ENCODE assay signal across 15 cellular contexts in the genomic region with DNA sequence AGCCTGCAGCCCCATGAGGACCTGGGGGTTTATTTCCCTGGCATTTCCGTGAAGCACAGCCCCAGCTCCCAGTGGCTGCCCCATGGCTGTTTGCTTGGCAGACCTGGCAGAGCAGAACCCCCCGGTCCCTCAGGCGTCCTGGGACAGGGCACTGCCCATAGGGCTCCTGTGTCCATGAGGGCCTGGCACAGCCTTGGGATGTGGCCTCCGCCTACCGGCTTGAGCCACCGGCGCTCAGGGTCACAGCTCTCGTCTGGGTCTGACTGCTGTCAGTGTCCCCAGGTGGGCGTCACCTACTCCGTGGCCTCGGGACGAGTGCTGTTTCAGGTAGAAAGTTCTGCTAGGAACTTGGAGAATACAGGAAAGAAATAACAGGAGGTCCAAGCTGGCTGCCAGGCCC. TPM values are rescaled to one million over a fixed set of nuclear protein-coding genes. Genes with fewer than 3 reads are reported as not detected.
DNase-seq lines count a peak whose midpoint lies in the region; ATAC-seq, FAIRE-seq and TF ChIP-seq lines count a peak whose summit lies in the region.
"Had no signal": no experiment of that assay in that cellular context is flagged by ENCODE, and none has a peak within 500 bp of the region (broad histone marks: within the 10 kb centered on the region; RNA-seq: fewer than 3 reads in every experiment).

No MANE protein-coding gene starts in this region.

- no peak overlapping the region for H3K56ac ChIP-seq in H9 (ENCODE audit: insufficient read length, low read depth, low read length)
- no peak overlapping the region for H3K56ac ChIP-seq in H1 (replicated peaks; ENCODE audit: insufficient read length, low read depth, low read length)

- no peak overlapping the region for H2BK20ac ChIP-seq in H9 (ENCODE audit: low read depth, low read length, poor library complexity, severe bottlenecking)
- no peak overlapping the region for H2BK20ac ChIP-seq in H1 (ENCODE audit: low read length)

- H3K27me3 Mint-ChIP-seq in H9 (ENCODE audit: low read depth): no peaks in the 10 kb centered on the region; the same call in 1 of the 2 replicates
- H3K27me3 Mint-ChIP-seq: CD8-positive, alpha-beta memory T cell; IgD-negative memory B cell had no signal

- no peak overlapping the region for H2BK120ac ChIP-seq in H9 (ENCODE audit: low read depth, low read length, poor library complexity, severe bottlenecking)
- H2BK120ac ChIP-seq in H1 (replicated peaks; ENCODE audit: low read depth, low read length): no peak overlapping the region

- TF ChIP-seq CTCF in H9 (conservative IDR thresholded peaks at IDR 0.05) (no peak), H1 (IDR thresholded peaks at IDR 0.05; ENCODE audit: control extremely low read depth in 1 of 3, insufficient read depth in 1 of 3, low read depth in 1 of 3, low read length in 3 of 3) (no peak), GM10248 (IDR thresholded peaks at IDR 0.05; ENCODE audit: control extremely low read depth, extremely low read depth, low read depth, missing control alignments) (no peak)

- POLR2A ChIA-PET in H1 (lab: Charles Lee; ENCODE audit: partially characterized antibody): interaction anchor here (0.6 to 1.1 kb wide), 2 partner anchors 32 to 566 kb away, joined by 3 read pairs; no protein-coding TSS in a partner anchor
- POLR2A ChIA-PET in GM10248 (lab: Yijun Ruan, JAX): no interaction called here

- no peak overlapping the region for H3K4me3 ChIP-seq in BLaER1
- no peak overlapping the region for H3K4me3 ChIP-seq in H1 (ENCODE audit: extremely low read depth in 1 of 4, insufficient read depth in 2 of 4, low read depth in 3 of 4, low read length in 4 of 4)

- H3K4me3 Mint-ChIP-seq in H9: no peak overlapping the region
- H3K4me3 Mint-ChIP-seq in stimulated activated effector memory CD8-positive, alpha-beta T cell treated with anti-CD3 and anti-CD28 coated beads, Interleukin-12 subunit alpha, Interleukin-12 subunit beta, amount 100 ng/mL, for 72 hours: no peak overlapping the region

- H2AK5ac ChIP-seq in H9 (ENCODE audit: insufficient read length, low read length) (no peak overlapping the region), H1 (ENCODE audit: low read depth, low read length) (0 out of 2 replicates have a peak overlapping the region, but pooled peaks have one; percentile 24)

- no peaks in the 10 kb centered on the region for H3K79me2 ChIP-seq in H9 (ENCODE audit: insufficient read depth, low read length)
- no peaks in the 10 kb centered on the region for H3K79me2 ChIP-seq in H1 (ENCODE audit: control insufficient read depth in 1 of 2, insufficient read depth in 2 of 2, low read length in 2 of 2)

- H2AFZ ChIP-seq in H9 (ENCODE audit: low read length): no peak overlapping the region
- no peak overlapping the region for H2AFZ ChIP-seq in H1 (ENCODE audit: low read length)

- no peak for TF ChIP-seq POLR2A in H1 (IDR thresholded peaks at IDR 0.05; ENCODE audit: control extremely low read depth in 1 of 2, low read depth in 2 of 2, low read length in 2 of 2)

- no peaks in the 10 kb centered on the region for H3K9me3 Mint-ChIP-seq in H9
- no peaks in the 10 kb centered on the region for H3K9me3 Mint-ChIP-seq in stimulated activated effector memory CD8-positive, alpha-beta T cell treated with anti-CD3 and anti-CD28 coated beads, Interleukin-12 subunit alpha, Interleukin-12 subunit beta, amount 100 ng/mL, for 72 hours
- H3K9me3 Mint-ChIP-seq: CD8-positive, alpha-beta memory T cell; IgD-negative memory B cell had no signal

- H3K4me1 ChIP-seq in BLaER1 (peaks cover 86% of the 10 kb centered on the region), H9 (ENCODE audit: insufficient read depth, low read length) (peaks cover 12% of the 10 kb centered on the region; the same call in 1 of the 2 replicates), H1 (replicated peaks in 1 of 4; ENCODE audit: control insufficient read depth in 3 of 4, insufficient read depth in 4 of 4, low read length in 3 of 4) (peaks cover 0 to 9% (median 5%) of the 10 kb centered on the region in 4 experiments; a peak in 4 of 7 replicates)

- CTCF ChIA-PET in H1 (lab: Charles Lee; ENCODE audit: partially characterized antibody) (interaction anchor here (0.9 to 1.4 kb wide), 6 partner anchors 10 to 154 kb away, joined by 3 to 8 read pairs (median 4); no protein-coding TSS in a partner anchor), GM10248 (lab: Yijun Ruan, JAX) (interaction anchor here (1.7 to 1.8 kb wide), 2 partner anchors 12 to 36 kb away, joined by 4 read pairs; no protein-coding TSS in a partner anchor)

- no peak overlapping the region for H4K5ac ChIP-seq in H9 (ENCODE audit: insufficient read length, low read depth, low read length)
- H4K5ac ChIP-seq in H1 (ENCODE audit: insufficient read length, low read depth, low read length): no peak overlapping the region

- H3K36me3 Mint-ChIP-seq in H9 (ENCODE audit: insufficient read depth in 1 of 3, low read depth in 3 of 3): peaks cover 0 to 17% (median 8%) of the 10 kb centered on the region in 3 experiments; a peak in 4 of 7 replicates
- H3K36me3 Mint-ChIP-seq in stimulated activated effector memory CD8-positive, alpha-beta T cell treated with anti-CD3 and anti-CD28 coated beads, Interleukin-12 subunit alpha, Interleukin-12 subunit beta, amount 100 ng/mL, for 72 hours: peaks cover 57% of the 10 kb centered on the region

- no peak overlapping the region for H4K8ac ChIP-seq in H9 (replicated peaks; ENCODE audit: insufficient read length, low read depth, low read length)
- H4K8ac ChIP-seq in H1 (ENCODE audit: extremely low read depth, insufficient read depth, low read length): peak overlapping the region; percentile 57; the same call in 1 of the 2 replicates

- H3K9me3 ChIP-seq in BLaER1 (peaks cover 3% of the 10 kb centered on the region; the same call in 1 of the 2 replicates), H9 (ENCODE audit: control insufficient read depth, low read depth, low read length) (no peaks in the 10 kb centered on the region), H1 (ENCODE audit: insufficient read depth in 2 of 2, low read depth in 1 of 2, low read length in 1 of 2) (no peaks in the 10 kb centered on the region)

- H2BK12ac ChIP-seq in H9 (ENCODE audit: insufficient read length, low read depth, low read length): no peak overlapping the region
- H2BK12ac ChIP-seq in H1 (ENCODE audit: low read depth, low read length): no peak overlapping the region

- DNase-seq in H9 (no peak), H1 (ENCODE audit: low read depth in 1 of 2, low spot score in 2 of 2) (no peak), Right ventricle myocardium superior (no peak), GM10248 (ENCODE audit: extremely low spot score) (no peak), C1 segment of cervical spinal cord (lab: John Stamatoyannopoulos, UW) (no peak)
- DNase-seq in stimulated activated effector memory CD8-positive, alpha-beta T cell treated with anti-CD3 and anti-CD28 coated beads, Interleukin-12 subunit alpha, Interleukin-12 subunit beta, amount 100 ng/mL, for 72 hours (ENCODE audit: low spot score in 2 of 2): no peak
- DNase-seq: CD8-positive, alpha-beta memory T cell; DMS79 treated with DMSO at 0.1 percent for 48 hours; NCI-H1105; NCI-H226 had no signal

- H3K23me2 ChIP-seq in H9 (ENCODE audit: insufficient read length, low read depth, low read length, poor library complexity, severe bottlenecking) (no peaks in the 10 kb centered on the region), H1 (ENCODE audit: low read depth, low read length) (no peaks in the 10 kb centered on the region)

- H3K79me1 ChIP-seq in H9 (ENCODE audit: insufficient read depth, low read depth, low read length, poor library complexity, severe bottlenecking) (no peaks in the 10 kb centered on the region), H1 (ENCODE audit: low read depth, low read length) (no peaks in the 10 kb centered on the region; the same call in 1 of the 2 replicates)

- H3T11ph ChIP-seq in H9 (ENCODE audit: low read length): no peak overlapping the region

- FAIRE-seq in H1 (lab: Jason Lieb, UNC): no peak
- FAIRE-seq: HTR-8/SVneo had no signal

- no peak overlapping the region for H2BK5ac ChIP-seq in H9 (ENCODE audit: insufficient read length, low read length)
- no peak overlapping the region for H2BK5ac ChIP-seq in H1 (ENCODE audit: low read depth, low read length)

- H3K23ac ChIP-seq in H9 (ENCODE audit: insufficient read length, low read depth, low read length) (no peak overlapping the region), H1 (ENCODE audit: insufficient read length) (no peak overlapping the region)

- H3K27ac ChIP-seq in BLaER1 (peak overlapping the region; percentile 56; the same call in 1 of the 2 replicates), H9 (ENCODE audit: insufficient read length, low read depth, low read length) (no peak overlapping the region), H1 (ENCODE audit: low read depth, low read length) (no peak overlapping the region)
- H3K27ac ChIP-seq: HL-60 had no signal

- WGBS in H9 (ENCODE audit: extremely low coverage, insufficient read length, low lambda C conversion rate): no CpG with 5 or more reads among the region's 12 CpGs
- WGBS in H1 (ENCODE audit: extremely low coverage in 1 of 2, insufficient coverage in 1 of 2, insufficient read length in 1 of 2, insufficient replicate concordance in 2 of 2, low coverage in 1 of 2, low lambda C conversion rate in 2 of 2, missing lambda C conversion rate in 1 of 2), 2 experiments: 91% methylated on average over 12 of the region's 12 CpGs; no CpG with 5 or more reads in 1 of the 2 experiments

- no peak overlapping the region for H3K9ac ChIP-seq in BLaER1
- H3K9ac ChIP-seq in H9 (ENCODE audit: extremely low read depth, insufficient read length, low read length): no peak overlapping the region
- H3K9ac ChIP-seq in H1 (replicated peaks in 1 of 4; ENCODE audit: extremely low read depth in 1 of 4, low read depth in 3 of 4, low read length in 3 of 4): no peak overlapping the region

- TF ChIP-seq RAD21 in H1 (IDR thresholded peaks at IDR 0.05 in 1 of 2, conservative IDR thresholded peaks at IDR 0.05 in 1 of 2; ENCODE audit: low read depth in 2 of 2, low read length in 2 of 2): no peak

- H3K4me1 Mint-ChIP-seq in H9: peaks cover 12 to 16% of the 10 kb centered on the region in 2 experiments
- peaks cover 58% of the 10 kb centered on the region for H3K4me1 Mint-ChIP-seq in stimulated activated effector memory CD8-positive, alpha-beta T cell treated with anti-CD3 and anti-CD28 coated beads, Interleukin-12 subunit alpha, Interleukin-12 subunit beta, amount 100 ng/mL, for 72 hours

- no peak for ATAC-seq in stimulated activated effector memory CD8-positive, alpha-beta T cell treated with anti-CD3 and anti-CD28 coated beads, Interleukin-12 subunit alpha, Interleukin-12 subunit beta, amount 100 ng/mL, for 72 hours
- ATAC-seq in Right ventricle myocardium superior (ENCODE audit: poor library complexity): no peak
- ATAC-seq: HCT116 had no signal

- intact Hi-C loops in Right ventricle myocardium superior (cut with DNase I): no loop called here

- H3K14ac ChIP-seq in H9 (ENCODE audit: insufficient read depth, low read length): no peak overlapping the region
- no peak overlapping the region for H3K14ac ChIP-seq in H1 (ENCODE audit: insufficient read length)

- peak overlapping the region in 2 of 3 experiments; percentile 41 to 86; a peak in 2 of 7 replicates for H3K27ac Mint-ChIP-seq in H9
- peak overlapping the region; percentile 43 for H3K27ac Mint-ChIP-seq in stimulated activated effector memory CD8-positive, alpha-beta T cell treated with anti-CD3 and anti-CD28 coated beads, Interleukin-12 subunit alpha, Interleukin-12 subunit beta, amount 100 ng/mL, for 72 hours

- no peaks in the 10 kb centered on the region for H3K27me3 ChIP-seq in BLaER1
- no peaks in the 10 kb centered on the region for H3K27me3 ChIP-seq in H9 (ENCODE audit: insufficient read depth, low read length)
- no peaks in the 10 kb centered on the region for H3K27me3 ChIP-seq in H1 (replicated peaks in 1 of 4; ENCODE audit: control insufficient read depth in 3 of 4, extremely low read depth in 1 of 4, insufficient read depth in 3 of 4, low read length in 3 of 4)

- H4K20me1 ChIP-seq in BLaER1: no peaks in the 10 kb centered on the region
- no peaks in the 10 kb centered on the region for H4K20me1 ChIP-seq in H9 (ENCODE audit: control insufficient read depth, insufficient read depth, insufficient read length)
- H4K20me1 ChIP-seq in H1 (replicated peaks in 1 of 2; ENCODE audit: control insufficient read depth in 1 of 2, insufficient read depth in 2 of 2, low read length in 2 of 2): peaks cover 0 to 2% of the 10 kb centered on the region in 2 experiments

- H2BK15ac ChIP-seq in H9 (ENCODE audit: low read depth, low read length) (no peak overlapping the region), H1 (ENCODE audit: low read length) (no peak overlapping the region)

- H3K4ac ChIP-seq in H9 (ENCODE audit: low read depth, low read length) (no peak overlapping the region), H1 (replicated peaks; ENCODE audit: insufficient read length, low read depth, low read length) (peak overlapping the region; percentile 69)

- no peak overlapping the region for H4K91ac ChIP-seq in H9 (ENCODE audit: insufficient read length, low read depth, low read length)
- no peak overlapping the region for H4K91ac ChIP-seq in H1 (replicated peaks; ENCODE audit: insufficient read length, low read length)

- peaks cover 36% of the 10 kb centered on the region for H3K36me3 ChIP-seq in BLaER1
- no peaks in the 10 kb centered on the region for H3K36me3 ChIP-seq in H1 (ENCODE audit: control insufficient read depth in 2 of 4, insufficient read depth in 4 of 4, low read length in 3 of 4)

- no peak for TF ChIP-seq EP300 in H1 (IDR thresholded peaks at IDR 0.05; ENCODE audit: borderline replicate concordance in 1 of 2, low read depth in 2 of 2, low read length in 2 of 2)

- H3K18ac ChIP-seq in H9 (ENCODE audit: insufficient read length, low read depth, low read length) (no peak overlapping the region), H1 (ENCODE audit: extremely low read depth, low read length) (no peak overlapping the region)

- H3K4me2 ChIP-seq in BLaER1: no peak overlapping the region
- no peak overlapping the region for H3K4me2 ChIP-seq in H9 (ENCODE audit: insufficient read depth, insufficient read length, low read length)
- no peak overlapping the region for H3K4me2 ChIP-seq in H1 (ENCODE audit: insufficient read depth in 1 of 2, low read depth in 2 of 2, low read length in 2 of 2)

RNA-seq across cellular contexts. Expression of gene MYO9B, which starts 52.8 kb away (rescaled TPM):
- 58.5 and 58.6 TPM in 2 replicates for total RNA-seq in H9 (2021)
- total RNA-seq in H1 (2021; fragmentation: NEBNext Ultra II Directional; extraction: Animal tissue kit (Norgen Biotek cat#: 25700)): 76.8 and 77.1 TPM in 2 replicates
- 27.6 and 40.0 TPM in 2 replicates for polyA plus RNA-seq in H1 (2011; rRNA removed)
- 26.7 TPM for polyA plus RNA-seq in H1 (2011; cell fraction: cytosol; rRNA removed)
- polyA plus RNA-seq in H1 (2011; cell fraction: nucleus; rRNA removed): 102 TPM
- 43.2 to 61.2 TPM (median 54.2 TPM) in 4 replicates for polyA plus RNA-seq in H1 (2012, experiment 1 of 2)
- polyA plus RNA-seq in H1 (2012, experiment 2 of 2): 37.9 TPM
- polyA plus RNA-seq in H1 (2013, experiment 1 of 2): 33.9 TPM
- 30.2 TPM for polyA plus RNA-seq in H1 (2013, experiment 2 of 2)
- 51.3 and 52.3 TPM in 2 replicates for polyA minus RNA-seq in H1 (2011; rRNA and poly(A)+ RNA removed)
- polyA minus RNA-seq in H1 (2011; cell fraction: cytosol; rRNA and poly(A)+ RNA removed): 53.7 TPM
- polyA minus RNA-seq in H1 (2011; cell fraction: nucleus; rRNA and poly(A)+ RNA removed): 45.4 TPM
- total RNA-seq in Right ventricle myocardium superior: 32.4 TPM

RNA-seq across cellular contexts. Expression of gene HAUS8, which starts 53.2 kb away (rescaled TPM):
- 27.8 and 29.4 TPM in 2 replicates for total RNA-seq in H9 (2021)
- 23.2 and 23.5 TPM in 2 replicates for total RNA-seq in H1 (2021; fragmentation: NEBNext Ultra II Directional; extraction: Animal tissue kit (Norgen Biotek cat#: 25700))
- polyA plus RNA-seq in H1 (2011; rRNA removed): 18.4 and 18.9 TPM in 2 replicates
- 20.5 TPM for polyA plus RNA-seq in H1 (2011; cell fraction: cytosol; rRNA removed)
- polyA plus RNA-seq in H1 (2011; cell fraction: nucleus; rRNA removed): 27.7 TPM
- polyA plus RNA-seq in H1 (2012, experiment 1 of 2): 19.8 to 25.4 TPM (median 24.1 TPM) in 4 replicates
- polyA plus RNA-seq in H1 (2012, experiment 2 of 2): 10.9 TPM
- 23.0 TPM for polyA plus RNA-seq in H1 (2013, experiment 1 of 2)
- polyA plus RNA-seq in H1 (2013, experiment 2 of 2): 24.3 TPM
- 9.2 and 17.3 TPM in 2 replicates for polyA minus RNA-seq in H1 (2011; rRNA and poly(A)+ RNA removed)
- polyA minus RNA-seq in H1 (2011; cell fraction: cytosol; rRNA and poly(A)+ RNA removed): 8.3 TPM
- polyA minus RNA-seq in H1 (2011; cell fraction: nucleus; rRNA and poly(A)+ RNA removed): 11.8 TPM
- 4.5 TPM for total RNA-seq in Right ventricle myocardium superior
